In genomic region chr4:182549386-182549785, GRCh38 we compare ENCODE assay signal across 23 cellular contexts.
DNase-seq lines count a peak whose midpoint lies in the region; FAIRE-seq and TF ChIP-seq lines count a peak whose summit lies in the region.
"Had no signal": no experiment of that assay in that cellular context is flagged by ENCODE, and none has a peak within 500 bp of the region (broad histone marks: within the 10 kb centered on the region; RNA-seq: fewer than 3 reads in every experiment).

No MANE protein-coding gene starts in this region.

- WGBS in H1 (ENCODE audit: extremely low coverage in 1 of 2, insufficient coverage in 1 of 2, insufficient read length in 1 of 2, insufficient replicate concordance in 2 of 2, low coverage in 1 of 2, low lambda C conversion rate in 2 of 2, missing lambda C conversion rate in 1 of 2), 2 experiments, result 66% methylated on average over 5 of the region's 5 CpGs; no CpG with 5 or more reads in 1 of the 2 experiments
- WGBS in esophagus muscularis mucosa, result 73% methylated on average over 5 of the region's 5 CpGs

- TF ChIP-seq CTCF in H1 (IDR thresholded peaks at IDR 0.05; ENCODE audit: control extremely low read depth in 1 of 3, insufficient read depth in 1 of 3, low read depth in 1 of 3, low read length in 3 of 3) (no peak), neural crest cell (conservative IDR thresholded peaks at IDR 0.05) (no peak), esophagus muscularis mucosa (IDR thresholded peaks at IDR 0.05) (no peak), MM.1S (IDR thresholded peaks at IDR 0.05; ENCODE audit: low read length) (no peak)

- no peak overlapping the region for H4K8ac ChIP-seq in H1 (ENCODE audit: extremely low read depth, insufficient read depth, low read length)

- CTCF ChIA-PET in H1 (lab: Charles Lee; ENCODE audit: partially characterized antibody), result interaction anchor here (1.1 kb wide), 1 partner anchor 241 kb away, joined by 3 read pairs; no protein-coding TSS in a partner anchor

- TF ChIP-seq RAD21 in H1 (IDR thresholded peaks at IDR 0.05 in 1 of 2, conservative IDR thresholded peaks at IDR 0.05 in 1 of 2; ENCODE audit: low read depth in 2 of 2, low read length in 2 of 2), result no peak

- no peak overlapping the region for H2BK12ac ChIP-seq in H1 (ENCODE audit: low read depth, low read length)

- no peak for TF ChIP-seq EP300 in H1 (IDR thresholded peaks at IDR 0.05; ENCODE audit: borderline replicate concordance in 1 of 2, low read depth in 2 of 2, low read length in 2 of 2)
- TF ChIP-seq EP300 in esophagus muscularis mucosa (IDR thresholded peaks at IDR 0.05), result no peak

- no peak overlapping the region for H4K91ac ChIP-seq in H1 (replicated peaks; ENCODE audit: insufficient read length, low read length)

- FAIRE-seq in H1 (lab: Jason Lieb, UNC), result peak; percentile 58
- FAIRE-seq: GM12878 had no signal

- no peaks in the 10 kb centered on the region for H4K20me1 ChIP-seq in H1 (replicated peaks in 1 of 2; ENCODE audit: control insufficient read depth in 1 of 2, insufficient read depth in 2 of 2, low read length in 2 of 2)
- H4K20me1 ChIP-seq in MM.1S (ENCODE audit: insufficient read depth, low read length), result no peaks in the 10 kb centered on the region
- H4K20me1 ChIP-seq: BLaER1 had no signal

- H2AFZ ChIP-seq in H1 (ENCODE audit: low read length) (no peak overlapping the region), MM.1S (ENCODE audit: low read length) (no peak overlapping the region)

- H3K79me2 ChIP-seq in H1 (ENCODE audit: control insufficient read depth in 1 of 2, insufficient read depth in 2 of 2, low read length in 2 of 2) (peaks cover 0 to 54% of the 10 kb centered on the region in 2 experiments; a peak in 2 of 4 replicates), MM.1S (ENCODE audit: low read length) (no peaks in the 10 kb centered on the region)

- no peak overlapping the region for H3K56ac ChIP-seq in H1 (replicated peaks; ENCODE audit: insufficient read length, low read depth, low read length)

- H3F3A ChIP-seq in MM.1S (ENCODE audit: insufficient read depth, low read length), result no peaks in the 10 kb centered on the region

- peak overlapping the region; percentile 53 for H3K4me3 Mint-ChIP-seq in neural crest cell
- H3K4me3 Mint-ChIP-seq: CD4-positive, alpha-beta T cell had no signal

- no peak overlapping the region for H2AK5ac ChIP-seq in H1 (ENCODE audit: low read depth, low read length)

- H3K27me3 Mint-ChIP-seq in neural crest cell (ENCODE audit: low read depth), result no peaks in the 10 kb centered on the region

- H4K5ac ChIP-seq in H1 (ENCODE audit: insufficient read length, low read depth, low read length), result no peak overlapping the region

- H3K36me3 ChIP-seq in HUES48 (ENCODE audit: control insufficient read depth, insufficient read depth, low read length) (no peaks in the 10 kb centered on the region), H1 (ENCODE audit: control insufficient read depth in 2 of 4, insufficient read depth in 4 of 4, low read length in 3 of 4) (no peaks in the 10 kb centered on the region), esophagus muscularis mucosa (no peaks in the 10 kb centered on the region), MM.1S (replicated peaks; ENCODE audit: insufficient read depth, low read length) (no peaks in the 10 kb centered on the region)
- H3K36me3 ChIP-seq: BLaER1, SJSA1 had no signal

- no peak overlapping the region for H3K18ac ChIP-seq in H1 (ENCODE audit: extremely low read depth, low read length)

- H3K79me1 ChIP-seq in H1 (ENCODE audit: low read depth, low read length), result peaks cover 2% of the 10 kb centered on the region

- H2BK120ac ChIP-seq in H1 (replicated peaks; ENCODE audit: low read depth, low read length), result no peak overlapping the region

- POLR2A ChIA-PET in H1 (lab: Charles Lee; ENCODE audit: partially characterized antibody), result no interaction called here

- no peak for DNase-seq in H1 (ENCODE audit: low read depth in 1 of 2, low spot score in 2 of 2)
- DNase-seq in neural crest cell (ENCODE audit: low read depth, low spot score), result no peak
- DNase-seq in esophagus muscularis mucosa (ENCODE audit: extremely low spot score), result no peak
- no peak for DNase-seq in NCI-H1694 (lab: John Stamatoyannopoulos, UW)
- DNase-seq in MM.1S, result no peak
- DNase-seq in NCI-H524 (lab: John Stamatoyannopoulos, UW), result no peak
- DNase-seq: CD4-positive, alpha-beta T cell; COR-L47; DMS 273 treated with DMSO at 0.1 percent for 48 hours; DND-41; IMR-90; MV-4-11; NCI-H1105 treated with DMSO at 0.1 percent for 48 hours; NCI-H2081 treated with DMSO at 0.1 percent for 48 hours; NCI-H2171 treated with DMSO at 0.1 percent for 48 hours; NCI-H446; NCI-H526 treated with DMSO at 0.1 percent for 48 hours; OCI-M1 had no signal

- H3K9me2 ChIP-seq in MM.1S (replicated peaks; ENCODE audit: insufficient read depth, low read length), result no peaks in the 10 kb centered on the region

- H3K9ac ChIP-seq in HUES48 (ENCODE audit: low read depth, low read length), result no peak overlapping the region; the same call in 1 of the 2 replicates
- no peak overlapping the region for H3K9ac ChIP-seq in H1 (replicated peaks in 1 of 4; ENCODE audit: extremely low read depth in 1 of 4, low read depth in 3 of 4, low read length in 3 of 4)
- no peak overlapping the region for H3K9ac ChIP-seq in MM.1S (ENCODE audit: low read length)
- H3K9ac ChIP-seq: BLaER1, KMS-11 had no signal

- H3K9me3 Mint-ChIP-seq in neural crest cell, result no peaks in the 10 kb centered on the region
- H3K9me3 Mint-ChIP-seq: CD4-positive, alpha-beta T cell had no signal

- H3K4me2 ChIP-seq in H1 (ENCODE audit: insufficient read depth in 1 of 2, low read depth in 2 of 2, low read length in 2 of 2), result no peak overlapping the region
- H3K4me2 ChIP-seq in MM.1S (ENCODE audit: low read depth, low read length), result no peak overlapping the region
- H3K4me2 ChIP-seq: BLaER1, KMS-11 had no signal

- no peak overlapping the region for H3K14ac ChIP-seq in H1 (ENCODE audit: insufficient read length)

- no peak overlapping the region for H2BK20ac ChIP-seq in H1 (ENCODE audit: low read length)

- H3K23ac ChIP-seq in H1 (ENCODE audit: insufficient read length), result no peak overlapping the region

- no peak overlapping the region for H2BK5ac ChIP-seq in H1 (ENCODE audit: low read depth, low read length)

- H3K4me3 ChIP-seq in HUES48 (ENCODE audit: low read depth, low read length), result no peak overlapping the region
- H3K4me3 ChIP-seq in H1 (ENCODE audit: extremely low read depth in 1 of 4, insufficient read depth in 2 of 4, low read depth in 3 of 4, low read length in 4 of 4), result no peak overlapping the region
- H3K4me3 ChIP-seq in esophagus muscularis mucosa, result no peak overlapping the region
- H3K4me3 ChIP-seq in MM.1S (ENCODE audit: low read length), result no peak overlapping the region
- H3K4me3 ChIP-seq: BLaER1, GM12878, SJSA1 had no signal

- no peak overlapping the region for H3K4ac ChIP-seq in H1 (replicated peaks; ENCODE audit: insufficient read length, low read depth, low read length)

- no peaks in the 10 kb centered on the region for H3K27me3 ChIP-seq in HUES48 (ENCODE audit: control insufficient read depth, insufficient read depth, low read length)
- H3K27me3 ChIP-seq in H1 (replicated peaks in 1 of 4; ENCODE audit: control insufficient read depth in 3 of 4, extremely low read depth in 1 of 4, insufficient read depth in 3 of 4, low read length in 3 of 4), result no peaks in the 10 kb centered on the region
- H3K27me3 ChIP-seq in esophagus muscularis mucosa, result no peaks in the 10 kb centered on the region
- no peaks in the 10 kb centered on the region for H3K27me3 ChIP-seq in MM.1S (replicated peaks; ENCODE audit: insufficient read depth, low read length)
- H3K27me3 ChIP-seq: BLaER1, SJSA1 had no signal

- H3K36me3 Mint-ChIP-seq in neural crest cell (ENCODE audit: low read depth), result peaks cover 4% of the 10 kb centered on the region

- H3K9me3 ChIP-seq in HUES48 (ENCODE audit: control insufficient read depth, insufficient read depth, low read length) (no peaks in the 10 kb centered on the region), H1 (ENCODE audit: insufficient read depth in 2 of 2, low read depth in 1 of 2, low read length in 1 of 2) (no peaks in the 10 kb centered on the region), esophagus muscularis mucosa (no peaks in the 10 kb centered on the region), MM.1S (replicated peaks; ENCODE audit: insufficient read depth, low read length) (no peaks in the 10 kb centered on the region)
- H3K9me3 ChIP-seq: BLaER1, SJSA1 had no signal

- intact Hi-C loops in esophagus muscularis mucosa (cut with DNase I), result no loop called here

- peaks cover 42% of the 10 kb centered on the region for H3K4me1 Mint-ChIP-seq in neural crest cell

- peak overlapping the region; percentile 75 for H3K27ac Mint-ChIP-seq in neural crest cell (ENCODE audit: unreplicated experiment)
- H3K27ac Mint-ChIP-seq: CD4-positive, alpha-beta T cell had no signal

- no peaks in the 10 kb centered on the region for H3K23me2 ChIP-seq in H1 (ENCODE audit: low read depth, low read length)

- H3K27ac ChIP-seq in HUES48 (ENCODE audit: low read depth, low read length) (peak overlapping the region; percentile 38), H1 (ENCODE audit: low read depth, low read length) (no peak overlapping the region), esophagus muscularis mucosa (replicated peaks in 1 of 4) (no peak overlapping the region), MM.1S (ENCODE audit: low read length) (no peak overlapping the region)
- H3K27ac ChIP-seq: BLaER1, KMS-11, SJSA1 had no signal

- H3K4me1 ChIP-seq in HUES48 (ENCODE audit: control insufficient read depth, insufficient read depth, low read length) (peaks cover 36% of the 10 kb centered on the region), H1 (replicated peaks in 1 of 4; ENCODE audit: control insufficient read depth in 3 of 4, insufficient read depth in 4 of 4, low read length in 3 of 4) (peaks cover 0 to 17% (median 3%) of the 10 kb centered on the region in 4 experiments; a peak in 5 of 7 replicates), esophagus muscularis mucosa (no peaks in the 10 kb centered on the region), MM.1S (ENCODE audit: low read length) (no peaks in the 10 kb centered on the region)

- H2BK15ac ChIP-seq in H1 (ENCODE audit: low read length), result no peak overlapping the region

- no peak for TF ChIP-seq POLR2A in H1 (IDR thresholded peaks at IDR 0.05; ENCODE audit: control extremely low read depth in 1 of 2, low read depth in 2 of 2, low read length in 2 of 2)
- no peak for TF ChIP-seq POLR2A in esophagus muscularis mucosa (IDR thresholded peaks at IDR 0.05; ENCODE audit: low read depth)

TF ChIP-seq in H1, 55 proteins besides CTCF, POLR2A, EP300 and RAD21 (continues in another document):
- TF ChIP-seq ATF2 (IDR thresholded peaks at IDR 0.05; ENCODE audit: low read length), result no peak
